1 cellular context compared by ENCODE assay signal in the genomic region with DNA sequence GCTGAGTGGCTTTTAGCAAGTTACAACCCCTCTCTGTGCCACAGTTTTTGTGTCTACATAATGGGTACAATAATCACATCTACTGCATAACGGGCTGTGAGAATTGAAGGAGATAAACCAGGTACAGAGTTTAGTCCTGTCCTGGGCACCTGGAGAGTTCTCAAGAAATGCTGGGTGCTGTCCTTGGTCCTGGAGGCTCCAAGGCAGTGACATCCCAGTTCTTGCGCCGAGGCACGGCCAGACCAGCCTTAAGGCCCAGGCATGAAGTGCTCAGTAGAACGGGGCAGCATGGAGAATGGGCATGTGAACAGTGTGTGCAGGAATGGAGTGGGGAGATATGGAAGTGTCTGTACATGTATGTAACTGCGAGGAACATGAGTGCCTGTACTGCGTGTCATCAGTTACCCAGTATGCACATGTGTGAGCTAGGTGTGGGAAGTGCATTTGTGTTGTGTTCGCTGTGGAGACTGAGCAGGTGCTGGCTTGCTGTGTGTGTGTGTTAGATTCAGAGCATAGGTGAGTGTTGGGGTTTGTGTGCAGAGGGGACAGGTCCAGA.
TF ChIP-seq lines count a peak whose summit lies in the region.

No MANE protein-coding gene starts in this region.

TF ChIP-seq in WTC11, 78 proteins besides CTCF, POLR2A, EP300 and RAD21 (continued from another document):
- TF ChIP-seq, protein P1, sequence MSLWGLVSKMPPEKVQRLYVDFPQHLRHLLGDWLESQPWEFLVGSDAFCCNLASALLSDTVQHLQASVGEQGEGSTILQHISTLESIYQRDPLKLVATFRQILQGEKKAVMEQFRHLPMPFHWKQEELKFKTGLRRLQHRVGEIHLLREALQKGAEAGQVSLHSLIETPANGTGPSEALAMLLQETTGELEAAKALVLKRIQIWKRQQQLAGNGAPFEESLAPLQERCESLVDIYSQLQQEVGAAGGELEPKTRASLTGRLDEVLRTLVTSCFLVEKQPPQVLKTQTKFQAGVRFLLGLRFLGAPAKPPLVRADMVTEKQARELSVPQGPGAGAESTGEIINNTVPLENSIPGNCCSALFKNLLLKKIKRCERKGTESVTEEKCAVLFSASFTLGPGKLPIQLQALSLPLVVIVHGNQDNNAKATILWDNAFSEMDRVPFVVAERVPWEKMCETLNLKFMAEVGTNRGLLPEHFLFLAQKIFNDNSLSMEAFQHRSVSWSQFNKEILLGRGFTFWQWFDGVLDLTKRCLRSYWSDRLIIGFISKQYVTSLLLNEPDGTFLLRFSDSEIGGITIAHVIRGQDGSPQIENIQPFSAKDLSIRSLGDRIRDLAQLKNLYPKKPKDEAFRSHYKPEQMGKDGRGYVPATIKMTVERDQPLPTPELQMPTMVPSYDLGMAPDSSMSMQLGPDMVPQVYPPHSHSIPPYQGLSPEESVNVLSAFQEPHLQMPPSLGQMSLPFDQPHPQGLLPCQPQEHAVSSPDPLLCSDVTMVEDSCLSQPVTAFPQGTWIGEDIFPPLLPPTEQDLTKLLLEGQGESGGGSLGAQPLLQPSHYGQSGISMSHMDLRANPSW (CRISPR knock-in tag; conservative IDR thresholded peaks at IDR 0.05; ENCODE audit: low read depth), result no peak
- TF ChIP-seq GRHL2 (CRISPR knock-in tag; IDR thresholded peaks at IDR 0.05; ENCODE audit: insufficient replicate concordance, severe bottlenecking), result no peak
- TF ChIP-seq, protein P2, sequence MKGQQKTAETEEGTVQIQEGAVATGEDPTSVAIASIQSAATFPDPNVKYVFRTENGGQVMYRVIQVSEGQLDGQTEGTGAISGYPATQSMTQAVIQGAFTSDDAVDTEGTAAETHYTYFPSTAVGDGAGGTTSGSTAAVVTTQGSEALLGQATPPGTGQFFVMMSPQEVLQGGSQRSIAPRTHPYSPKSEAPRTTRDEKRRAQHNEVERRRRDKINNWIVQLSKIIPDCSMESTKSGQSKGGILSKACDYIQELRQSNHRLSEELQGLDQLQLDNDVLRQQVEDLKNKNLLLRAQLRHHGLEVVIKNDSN (CRISPR knock-in tag; IDR thresholded peaks at IDR 0.05), result peak; percentile 63; the same call in 1 of the 2 replicates
- TF ChIP-seq JAZF1 (CRISPR knock-in tag; IDR thresholded peaks at IDR 0.05), result no peak
- no peak for TF ChIP-seq OVOL2 (CRISPR knock-in tag; IDR thresholded peaks at IDR 0.05; ENCODE audit: borderline replicate concordance)
- TF ChIP-seq, protein P3, sequence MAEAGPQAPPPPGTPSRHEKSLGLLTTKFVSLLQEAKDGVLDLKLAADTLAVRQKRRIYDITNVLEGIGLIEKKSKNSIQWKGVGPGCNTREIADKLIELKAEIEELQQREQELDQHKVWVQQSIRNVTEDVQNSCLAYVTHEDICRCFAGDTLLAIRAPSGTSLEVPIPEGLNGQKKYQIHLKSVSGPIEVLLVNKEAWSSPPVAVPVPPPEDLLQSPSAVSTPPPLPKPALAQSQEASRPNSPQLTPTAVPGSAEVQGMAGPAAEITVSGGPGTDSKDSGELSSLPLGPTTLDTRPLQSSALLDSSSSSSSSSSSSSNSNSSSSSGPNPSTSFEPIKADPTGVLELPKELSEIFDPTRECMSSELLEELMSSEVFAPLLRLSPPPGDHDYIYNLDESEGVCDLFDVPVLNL (CRISPR knock-in tag; IDR thresholded peaks at IDR 0.05; ENCODE audit: borderline replicate concordance, low read depth), result peak; percentile 26; the same call in 1 of the 2 replicates
- TF ChIP-seq, protein P4, sequence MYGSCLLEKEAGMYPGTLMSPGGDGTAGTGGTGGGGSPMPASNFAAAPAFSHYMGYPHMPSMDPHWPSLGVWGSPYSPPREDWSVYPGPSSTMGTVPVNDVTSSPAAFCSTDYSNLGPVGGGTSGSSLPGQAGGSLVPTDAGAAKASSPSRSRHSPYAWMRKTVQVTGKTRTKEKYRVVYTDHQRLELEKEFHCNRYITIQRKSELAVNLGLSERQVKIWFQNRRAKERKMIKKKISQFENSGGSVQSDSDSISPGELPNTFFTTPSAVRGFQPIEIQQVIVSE (CRISPR knock-in tag; IDR thresholded peaks at IDR 0.05; ENCODE audit: borderline replicate concordance), result no peak
- TF ChIP-seq TCF7 (CRISPR knock-in tag; IDR thresholded peaks at IDR 0.05; ENCODE audit: low read depth), result no peak
- TF ChIP-seq TP53 (CRISPR knock-in tag; IDR thresholded peaks at IDR 0.05), result peak; percentile 76; the same call in 1 of the 2 replicates
- TF ChIP-seq, protein P5, sequence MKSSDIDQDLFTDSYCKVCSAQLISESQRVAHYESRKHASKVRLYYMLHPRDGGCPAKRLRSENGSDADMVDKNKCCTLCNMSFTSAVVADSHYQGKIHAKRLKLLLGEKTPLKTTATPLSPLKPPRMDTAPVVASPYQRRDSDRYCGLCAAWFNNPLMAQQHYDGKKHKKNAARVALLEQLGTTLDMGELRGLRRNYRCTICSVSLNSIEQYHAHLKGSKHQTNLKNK (CRISPR knock-in tag; IDR thresholded peaks at IDR 0.05), result no peak
- TF ChIP-seq, protein P6, sequence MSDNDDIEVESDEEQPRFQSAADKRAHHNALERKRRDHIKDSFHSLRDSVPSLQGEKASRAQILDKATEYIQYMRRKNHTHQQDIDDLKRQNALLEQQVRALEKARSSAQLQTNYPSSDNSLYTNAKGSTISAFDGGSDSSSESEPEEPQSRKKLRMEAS (CRISPR knock-in tag; IDR thresholded peaks at IDR 0.05), result 0 out of 2 replicates have a peak, but pooled peaks have one; percentile 28
- no peak; the same call in 1 of the 2 replicates for TF ChIP-seq JUN (CRISPR knock-in tag; IDR thresholded peaks at IDR 0.05)
- TF ChIP-seq, protein P7, sequence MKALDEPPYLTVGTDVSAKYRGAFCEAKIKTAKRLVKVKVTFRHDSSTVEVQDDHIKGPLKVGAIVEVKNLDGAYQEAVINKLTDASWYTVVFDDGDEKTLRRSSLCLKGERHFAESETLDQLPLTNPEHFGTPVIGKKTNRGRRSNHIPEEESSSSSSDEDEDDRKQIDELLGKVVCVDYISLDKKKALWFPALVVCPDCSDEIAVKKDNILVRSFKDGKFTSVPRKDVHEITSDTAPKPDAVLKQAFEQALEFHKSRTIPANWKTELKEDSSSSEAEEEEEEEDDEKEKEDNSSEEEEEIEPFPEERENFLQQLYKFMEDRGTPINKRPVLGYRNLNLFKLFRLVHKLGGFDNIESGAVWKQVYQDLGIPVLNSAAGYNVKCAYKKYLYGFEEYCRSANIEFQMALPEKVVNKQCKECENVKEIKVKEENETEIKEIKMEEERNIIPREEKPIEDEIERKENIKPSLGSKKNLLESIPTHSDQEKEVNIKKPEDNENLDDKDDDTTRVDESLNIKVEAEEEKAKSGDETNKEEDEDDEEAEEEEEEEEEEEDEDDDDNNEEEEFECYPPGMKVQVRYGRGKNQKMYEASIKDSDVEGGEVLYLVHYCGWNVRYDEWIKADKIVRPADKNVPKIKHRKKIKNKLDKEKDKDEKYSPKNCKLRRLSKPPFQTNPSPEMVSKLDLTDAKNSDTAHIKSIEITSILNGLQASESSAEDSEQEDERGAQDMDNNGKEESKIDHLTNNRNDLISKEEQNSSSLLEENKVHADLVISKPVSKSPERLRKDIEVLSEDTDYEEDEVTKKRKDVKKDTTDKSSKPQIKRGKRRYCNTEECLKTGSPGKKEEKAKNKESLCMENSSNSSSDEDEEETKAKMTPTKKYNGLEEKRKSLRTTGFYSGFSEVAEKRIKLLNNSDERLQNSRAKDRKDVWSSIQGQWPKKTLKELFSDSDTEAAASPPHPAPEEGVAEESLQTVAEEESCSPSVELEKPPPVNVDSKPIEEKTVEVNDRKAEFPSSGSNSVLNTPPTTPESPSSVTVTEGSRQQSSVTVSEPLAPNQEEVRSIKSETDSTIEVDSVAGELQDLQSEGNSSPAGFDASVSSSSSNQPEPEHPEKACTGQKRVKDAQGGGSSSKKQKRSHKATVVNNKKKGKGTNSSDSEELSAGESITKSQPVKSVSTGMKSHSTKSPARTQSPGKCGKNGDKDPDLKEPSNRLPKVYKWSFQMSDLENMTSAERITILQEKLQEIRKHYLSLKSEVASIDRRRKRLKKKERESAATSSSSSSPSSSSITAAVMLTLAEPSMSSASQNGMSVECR (CRISPR knock-in tag; IDR thresholded peaks at IDR 0.05; ENCODE audit: borderline replicate concordance), result peak; percentile 89; the same call in 1 of the 2 replicates
- peak; percentile 73 for TF ChIP-seq CREB1 (CRISPR knock-in tag; IDR thresholded peaks at IDR 0.05)
- 0 out of 2 replicates have a peak, but pooled peaks have one; percentile 27 for TF ChIP-seq CREM (CRISPR knock-in tag; IDR thresholded peaks at IDR 0.05)
- peak; percentile 47; the same call in 1 of the 2 replicates for TF ChIP-seq ZBTB21 (CRISPR knock-in tag; IDR thresholded peaks at IDR 0.05; ENCODE audit: borderline replicate concordance)
- TF ChIP-seq, protein P8, sequence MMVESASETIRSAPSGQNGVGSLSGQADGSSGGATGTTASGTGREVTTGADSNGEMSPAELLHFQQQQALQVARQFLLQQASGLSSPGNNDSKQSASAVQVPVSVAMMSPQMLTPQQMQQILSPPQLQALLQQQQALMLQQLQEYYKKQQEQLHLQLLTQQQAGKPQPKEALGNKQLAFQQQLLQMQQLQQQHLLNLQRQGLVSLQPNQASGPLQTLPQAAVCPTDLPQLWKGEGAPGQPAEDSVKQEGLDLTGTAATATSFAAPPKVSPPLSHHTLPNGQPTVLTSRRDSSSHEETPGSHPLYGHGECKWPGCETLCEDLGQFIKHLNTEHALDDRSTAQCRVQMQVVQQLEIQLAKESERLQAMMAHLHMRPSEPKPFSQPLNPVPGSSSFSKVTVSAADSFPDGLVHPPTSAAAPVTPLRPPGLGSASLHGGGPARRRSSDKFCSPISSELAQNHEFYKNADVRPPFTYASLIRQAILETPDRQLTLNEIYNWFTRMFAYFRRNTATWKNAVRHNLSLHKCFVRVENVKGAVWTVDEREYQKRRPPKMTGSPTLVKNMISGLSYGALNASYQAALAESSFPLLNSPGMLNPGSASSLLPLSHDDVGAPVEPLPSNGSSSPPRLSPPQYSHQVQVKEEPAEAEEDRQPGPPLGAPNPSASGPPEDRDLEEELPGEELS (CRISPR knock-in tag; IDR thresholded peaks at IDR 0.05), result peak; percentile 84; the same call in 1 of the 2 replicates
- no peak for TF ChIP-seq EMX1 (CRISPR knock-in tag; IDR thresholded peaks at IDR 0.05)
- peak; percentile 42; the same call in 1 of the 2 replicates for TF ChIP-seq FOXK1 (CRISPR knock-in tag; IDR thresholded peaks at IDR 0.05)
- no peak for TF ChIP-seq SP1 (CRISPR knock-in tag; conservative IDR thresholded peaks at IDR 0.05)
